Comparison of ENCODE assay signal across 2 cellular contexts in genomic region chr16:70251651-70252354, GRCh38.
A peak's percentile ranks its signal among the peaks of the same experiment; 100 is the strongest.
TF ChIP-seq lines count a peak whose summit lies in the region.

EXOSC6 (minus strand) TSS chr16:70251940; CDS start chr16:70251900, 40 bp downstream.

TF ChIP-seq in A549, 52 proteins besides CTCF, POLR2A, EP300 and RAD21 (continued from another document and continues in another):
- TF ChIP-seq JUN (IDR thresholded peaks at IDR 0.05) (peak; percentile 99 to 100), REST (IDR thresholded peaks at IDR 0.05) (peak; percentile 22; the same call in 1 of the 2 replicates), EHF (CRISPR knock-in tag; IDR thresholded peaks at IDR 0.05) (no peak), ZFP36 (IDR thresholded peaks at IDR 0.05; ENCODE audit: borderline replicate concordance, partially characterized antibody) (no peak), HOXB5 (CRISPR knock-in tag; IDR thresholded peaks at IDR 0.05) (no peak), MAX (IDR thresholded peaks at IDR 0.05) (peak; percentile 92), ZNF302 (CRISPR knock-in tag; IDR thresholded peaks at IDR 0.05) (no peak), ELK1 (IDR thresholded peaks at IDR 0.05; ENCODE audit: low read depth, low read length) (no peak), BCL3 (IDR thresholded peaks at IDR 0.05) (peak; percentile 67; the same call in 1 of the 3 replicates), HDAC2 (IDR thresholded peaks at IDR 0.05) (no peak; the same call in 1 of the 2 replicates), ESRRA (IDR thresholded peaks at IDR 0.05; ENCODE audit: borderline replicate concordance, low read length) (no peak), CBX8 (IDR thresholded peaks at IDR 0.05) (no peak), RFX5 (IDR thresholded peaks at IDR 0.05) (no peak), RNF2 (IDR thresholded peaks at IDR 0.05; ENCODE audit: borderline replicate concordance, low read depth) (no peak), JUNB (IDR thresholded peaks at IDR 0.05) (no peak), RARB (CRISPR knock-in tag; IDR thresholded peaks at IDR 0.05) (no peak), POLR2AphosphoS2 (conservative IDR thresholded peaks at IDR 0.05; ENCODE audit: low read length) (peak; percentile 86; the same call in 1 of the 2 replicates), CEBPB (IDR thresholded peaks at IDR 0.05) (no peak), MAZ (IDR thresholded peaks at IDR 0.05; ENCODE audit: borderline replicate concordance, low read depth, low read length) (0 out of 2 replicates have a peak, but pooled peaks have one; percentile 14), GATA3 (IDR thresholded peaks at IDR 0.05; ENCODE audit: borderline replicate concordance) (peak; percentile 51; the same call in 1 of the 2 replicates), HEYL (CRISPR knock-in tag; IDR thresholded peaks at IDR 0.05) (no peak), HOXA7 (CRISPR knock-in tag; IDR thresholded peaks at IDR 0.05) (peak; percentile 75; the same call in 1 of the 2 replicates), HES2 (IDR thresholded peaks at IDR 0.05) (no peak), MAFK (IDR thresholded peaks at IDR 0.05; ENCODE audit: partially characterized antibody) (no peak), ATOH8 (CRISPR knock-in tag; IDR thresholded peaks at IDR 0.05; ENCODE audit: low read depth) (no peak), KDM1A (IDR thresholded peaks at IDR 0.05; ENCODE audit: low read depth) (no peak), TFCP2L1 (CRISPR knock-in tag; IDR thresholded peaks at IDR 0.05) (0 out of 2 replicates have a peak, but pooled peaks have one; percentile 52), CHD2 (IDR thresholded peaks at IDR 0.05; ENCODE audit: low read length, partially characterized antibody) (no peak)

TF ChIP-seq in GM12878, 131 proteins besides CTCF, POLR2A, EP300 and RAD21 (continued from another document and continues in another):
- TF ChIP-seq BCLAF1 (IDR thresholded peaks at IDR 0.05) (no peak), TAF1 (IDR thresholded peaks at IDR 0.05; ENCODE audit: borderline replicate concordance, low read depth, low read length) (peak; percentile 65), MEF2A (IDR thresholded peaks at IDR 0.05; ENCODE audit: insufficient read depth, low read depth, low read length) (0 out of 2 replicates have a peak, but pooled peaks have one; percentile 32), SMAD1 (IDR thresholded peaks at IDR 0.05; ENCODE audit: low read depth, partially characterized antibody) (no peak), FOXK2 (IDR thresholded peaks at IDR 0.05) (peak; percentile 57), MXI1 (IDR thresholded peaks at IDR 0.05; ENCODE audit: low read depth, low read length) (peak; percentile 96), WRNIP1 (IDR thresholded peaks at IDR 0.05; ENCODE audit: borderline replicate concordance, low read depth, low read length) (no peak), ZBTB4 (CRISPR knock-in tag; IDR thresholded peaks at IDR 0.05) (no peak), PKNOX1 (IDR thresholded peaks at IDR 0.05) (peak; percentile 23; the same call in 1 of the 2 replicates), HDGF (IDR thresholded peaks at IDR 0.05) (peak; percentile 61; the same call in 1 of the 2 replicates), SUPT20H (IDR thresholded peaks at IDR 0.05; ENCODE audit: borderline replicate concordance, control insufficient read depth, low read depth, low read length) (no peak), JUNB (IDR thresholded peaks at IDR 0.05) (no peak), BHLHE40 (IDR thresholded peaks at IDR 0.05; ENCODE audit: borderline replicate concordance in 1 of 2, low read depth in 2 of 2, low read length in 1 of 2) (peak; percentile 56 to 68; a peak in 3 of 4 replicates), ESRRA (IDR thresholded peaks at IDR 0.05; ENCODE audit: low read length) (no peak), TCF7 (IDR thresholded peaks at IDR 0.05; ENCODE audit: borderline replicate concordance) (no peak), CEBPZ (IDR thresholded peaks at IDR 0.05; ENCODE audit: low read depth, low read length) (no peak), ZBTB11 (CRISPR knock-in tag; IDR thresholded peaks at IDR 0.05) (no peak), KDM1A (IDR thresholded peaks at IDR 0.05; ENCODE audit: borderline replicate concordance) (no peak), NR2F1 (conservative IDR thresholded peaks at IDR 0.05) (peak; percentile 27), LARP7 (IDR thresholded peaks at IDR 0.05) (peak; percentile 87), RBBP5 (conservative IDR thresholded peaks at IDR 0.05) (no peak), ZBTB33 (IDR thresholded peaks at IDR 0.05) (no peak), IRF3 (IDR thresholded peaks at IDR 0.05) (no peak), PML (IDR thresholded peaks at IDR 0.05; ENCODE audit: low read length) (no peak; the same call in 1 of the 2 replicates), USF1 (IDR thresholded peaks at IDR 0.05; ENCODE audit: borderline replicate concordance, extremely low read length, insufficient read depth, low read depth, low read length) (no peak), NRF1 (conservative IDR thresholded peaks at IDR 0.05; ENCODE audit: low read depth, low read length) (peak; percentile 73), PAX8 (IDR thresholded peaks at IDR 0.05) (no peak), POLR2AphosphoS5 (IDR thresholded peaks at IDR 0.05; ENCODE audit: low read length) (peak; percentile 94)
